1 cellular context compared by ENCODE assay signal in genomic region chr6:79671605-79672266, GRCh38.
TF ChIP-seq lines count a peak whose summit lies in the region.

No MANE protein-coding gene starts in this region.

TF ChIP-seq in K562, 482 proteins besides CTCF, POLR2A, EP300 and RAD21 (continued from another document):
- TF ChIP-seq ZNF280A (IDR thresholded peaks at IDR 0.05; ENCODE audit: low read depth, partially characterized antibody) (no peak), MAZ (CRISPR knock-in tag; conservative IDR thresholded peaks at IDR 0.05 in 1 of 2, IDR thresholded peaks at IDR 0.05 in 1 of 2) (0 out of 4 replicates have a peak, but pooled peaks of 1 of the 2 experiments have one; percentile 23), RFX1 (IDR thresholded peaks at IDR 0.05) (no peak), ZNF165 (CRISPR knock-in tag; IDR thresholded peaks at IDR 0.05; ENCODE audit: borderline replicate concordance) (no peak), XRCC5 (IDR thresholded peaks at IDR 0.05; ENCODE audit: low read depth, low read length) (no peak), HMG20B (CRISPR knock-in tag; IDR thresholded peaks at IDR 0.05) (no peak), NELFE (IDR thresholded peaks at IDR 0.05; ENCODE audit: insufficient read depth, insufficient read length) (no peak), NR2C1 (IDR thresholded peaks at IDR 0.05) (no peak), NR2C1 (tag; IDR thresholded peaks at IDR 0.05) (no peak), TCF15 (CRISPR knock-in tag; IDR thresholded peaks at IDR 0.05) (no peak), E2F8 (IDR thresholded peaks at IDR 0.05; ENCODE audit: low read depth, partially characterized antibody) (no peak), ZFP36 (IDR thresholded peaks at IDR 0.05; ENCODE audit: low read depth, low read length, partially characterized antibody) (peak; percentile 52), C11orf30 (IDR thresholded peaks at IDR 0.05; ENCODE audit: low read depth) (peak; percentile 47; the same call in 1 of the 2 replicates), CTBP1 (IDR thresholded peaks at IDR 0.05; ENCODE audit: borderline replicate concordance) (peak; percentile 41; the same call in 1 of the 2 replicates), DEAF1 (CRISPR knock-in tag; IDR thresholded peaks at IDR 0.05) (no peak)
